Comparison of ENCODE assay signal across 1 cellular context in genomic region chr20:3077618-3078134, GRCh38.
TF ChIP-seq lines count a peak whose summit lies in the region.

No MANE protein-coding gene starts in this region.

TF ChIP-seq in GM12878, 131 proteins besides CTCF, POLR2A, EP300 and RAD21:
- TF ChIP-seq, protein P1, sequence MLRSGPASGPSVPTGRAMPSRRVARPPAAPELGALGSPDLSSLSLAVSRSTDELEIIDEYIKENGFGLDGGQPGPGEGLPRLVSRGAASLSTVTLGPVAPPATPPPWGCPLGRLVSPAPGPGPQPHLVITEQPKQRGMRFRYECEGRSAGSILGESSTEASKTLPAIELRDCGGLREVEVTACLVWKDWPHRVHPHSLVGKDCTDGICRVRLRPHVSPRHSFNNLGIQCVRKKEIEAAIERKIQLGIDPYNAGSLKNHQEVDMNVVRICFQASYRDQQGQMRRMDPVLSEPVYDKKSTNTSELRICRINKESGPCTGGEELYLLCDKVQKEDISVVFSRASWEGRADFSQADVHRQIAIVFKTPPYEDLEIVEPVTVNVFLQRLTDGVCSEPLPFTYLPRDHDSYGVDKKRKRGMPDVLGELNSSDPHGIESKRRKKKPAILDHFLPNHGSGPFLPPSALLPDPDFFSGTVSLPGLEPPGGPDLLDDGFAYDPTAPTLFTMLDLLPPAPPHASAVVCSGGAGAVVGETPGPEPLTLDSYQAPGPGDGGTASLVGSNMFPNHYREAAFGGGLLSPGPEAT (IDR thresholded peaks at IDR 0.05; ENCODE audit: low read depth), result no peak
- no peak for TF ChIP-seq NFYA (IDR thresholded peaks at IDR 0.05; ENCODE audit: borderline replicate concordance, low read depth, low read length)
- no peak for TF ChIP-seq JUNB (IDR thresholded peaks at IDR 0.05)
- no peak for TF ChIP-seq SREBF1 (IDR thresholded peaks at IDR 0.05; ENCODE audit: low read length)
- no peak for TF ChIP-seq RFX5 (IDR thresholded peaks at IDR 0.05; ENCODE audit: low read depth, low read length)
- no peak for TF ChIP-seq FOXM1 (IDR thresholded peaks at IDR 0.05; ENCODE audit: low read depth, low read length)
- TF ChIP-seq DPF2 (IDR thresholded peaks at IDR 0.05), result no peak
- TF ChIP-seq EGR1 (IDR thresholded peaks at IDR 0.05; ENCODE audit: borderline replicate concordance in 1 of 2, low read depth in 2 of 2, low read length in 2 of 2), result no peak
- no peak for TF ChIP-seq PRDM15 (CRISPR knock-in tag; IDR thresholded peaks at IDR 0.05)
- no peak for TF ChIP-seq SKIL (IDR thresholded peaks at IDR 0.05; ENCODE audit: low read depth, poor library complexity, severe bottlenecking)
- no peak for TF ChIP-seq SREBF2 (IDR thresholded peaks at IDR 0.05; ENCODE audit: low read length)
- TF ChIP-seq RCOR1 (conservative IDR thresholded peaks at IDR 0.05; ENCODE audit: low read depth, low read length), result no peak
TF ChIP-seq in GM12878: peak in this region for 0.
